In the genomic region with DNA sequence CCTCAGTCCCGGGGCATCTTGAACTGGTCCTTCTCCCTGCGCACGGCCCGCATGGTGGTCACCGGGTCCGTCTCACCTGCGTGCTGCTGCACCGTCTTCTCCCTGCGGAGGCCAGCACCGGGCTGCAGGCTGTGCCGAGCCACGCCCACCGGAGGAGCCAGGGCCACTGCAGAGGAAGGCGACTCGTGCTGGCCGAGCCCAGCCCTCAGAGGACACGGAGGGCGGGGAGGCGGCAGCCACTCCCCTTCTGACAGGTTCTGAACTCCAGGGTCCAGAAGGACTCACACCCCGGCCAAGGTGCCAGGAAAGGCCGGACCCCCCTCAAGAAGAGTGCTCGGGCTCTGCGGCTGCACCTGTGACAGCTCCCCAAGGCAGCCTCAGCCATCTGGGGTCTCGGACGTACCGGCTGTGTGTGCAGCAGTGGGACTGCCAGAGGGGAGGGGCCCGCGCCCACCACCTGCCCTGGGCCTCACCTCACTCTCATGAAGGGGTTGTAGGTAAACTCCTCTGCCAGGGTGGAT, we compare ENCODE assay signal across 16 cellular contexts. TPM values are rescaled to one million over a fixed set of nuclear protein-coding genes. Genes with fewer than 3 reads are reported as not detected.
DNase-seq lines count a peak whose midpoint lies in the region; ATAC-seq and TF ChIP-seq lines count a peak whose summit lies in the region.
"Had no signal": no experiment of that assay in that cellular context is flagged by ENCODE, and none has a peak within 500 bp of the region (broad histone marks: within the 10 kb centered on the region; RNA-seq: fewer than 3 reads in every experiment).

No MANE protein-coding gene starts in this region.

- H3K4me1 ChIP-seq in aorta (ENCODE audit: control insufficient read depth in 1 of 2, insufficient read depth in 2 of 2, low read length in 2 of 2) = no peaks in the 10 kb centered on the region
- H3K4me1 ChIP-seq: psoas muscle had no signal

- TF ChIP-seq CTCF in natural killer cell (IDR thresholded peaks at IDR 0.05) = no peak

- no peak overlapping the region for H3K27ac Mint-ChIP-seq in natural killer cell treated with Interleukin-12 subunit alpha and Interleukin-12 subunit beta and Interleukin-15 and Interleukin-18, amount 100 ng/mL, for 72 hours
- H3K27ac Mint-ChIP-seq in natural killer cell = no peak overlapping the region
- H3K27ac Mint-ChIP-seq: activated T-helper 2 cell treated with anti-CD3 and anti-CD28 coated beads, Interferon-gamma antibody, Interleukin-2, Interleukin-4, amounts not matched to agents 10 μg/mL and 5 μg/mL and 100 μg/mL, durations not matched to agents 14 hours and 24 hours and 36 hours; effector memory CD8-positive, alpha-beta T cell had no signal

- no peak overlapping the region for H3K4me3 ChIP-seq in aorta (ENCODE audit: low read length in 2 of 2)
- H3K4me3 ChIP-seq: A549, psoas muscle had no signal

- intact Hi-C loops in natural killer cell (cut with micrococcal nuclease) (no loop called here), aorta (cut with DNase I) (no loop called here)

- no peaks in the 10 kb centered on the region for H3K27me3 ChIP-seq in aorta (ENCODE audit: control insufficient read depth in 1 of 2, insufficient read depth in 2 of 2, low read length in 1 of 2)

- DNase-seq in natural killer cell treated with Interleukin-12 subunit alpha and Interleukin-12 subunit beta and Interleukin-15 and Interleukin-18, amount 100 ng/mL, for 72 hours (ENCODE audit: low spot score) = peak; percentile 62
- DNase-seq in natural killer cell = no peak
- DNase-seq in aorta = peak in 1 of 2 donors; percentile 58
- no peak for DNase-seq in hypothalamus (lab: John Stamatoyannopoulos, UW)
- DNase-seq: central memory CD4-positive, alpha-beta T cell; DMS53; effector memory CD8-positive, alpha-beta T cell; MV-4-11; NCI-H2029 treated with DMSO at 0.1 percent for 48 hours; NCI-H510A; stimulated activated naive CD4-positive, alpha-beta T cell treated with Interleukin-2 at 50 U/mL for 16 hours had no signal

- 62 to 76% methylated on average over 28 of the region's 28 CpGs for WGBS in aorta, 2 donors

- no peaks in the 10 kb centered on the region for H3K36me3 Mint-ChIP-seq in natural killer cell treated with Interleukin-12 subunit alpha and Interleukin-12 subunit beta and Interleukin-15 and Interleukin-18, amount 100 ng/mL, for 72 hours
- no peaks in the 10 kb centered on the region for H3K36me3 Mint-ChIP-seq in natural killer cell

- H3K9me3 ChIP-seq in aorta (ENCODE audit: control insufficient read depth, low read length) = no peaks in the 10 kb centered on the region
- H3K9me3 ChIP-seq: A549, psoas muscle had no signal

- H3K27me3 Mint-ChIP-seq in natural killer cell treated with Interleukin-12 subunit alpha and Interleukin-12 subunit beta and Interleukin-15 and Interleukin-18, amount 100 ng/mL, for 72 hours = no peaks in the 10 kb centered on the region
- H3K27me3 Mint-ChIP-seq in natural killer cell (ENCODE audit: low read depth in 2 of 2) = no peaks in the 10 kb centered on the region
- H3K27me3 Mint-ChIP-seq: effector memory CD8-positive, alpha-beta T cell had no signal

- no peak for ATAC-seq in natural killer cell treated with Interleukin-12 subunit alpha and Interleukin-12 subunit beta and Interleukin-15 and Interleukin-18, amount 100 ng/mL, for 72 hours
- ATAC-seq in natural killer cell (no peak), aorta (ENCODE audit: low FRiP score) (peak; percentile 46)
- ATAC-seq: effector memory CD8-positive, alpha-beta T cell; psoas muscle had no signal

- peaks cover 0 to 2% of the 10 kb centered on the region in 2 donors for H3K36me3 ChIP-seq in aorta (ENCODE audit: control insufficient read depth in 1 of 2, insufficient read depth in 2 of 2, low read length in 1 of 2)

- H3K27ac ChIP-seq in aorta (ENCODE audit: low read depth in 1 of 2, low read length in 2 of 2) = no peak overlapping the region
- H3K27ac ChIP-seq: A549, psoas muscle had no signal

- no peak overlapping the region for H3K4me3 Mint-ChIP-seq in natural killer cell treated with Interleukin-12 subunit alpha and Interleukin-12 subunit beta and Interleukin-15 and Interleukin-18, amount 100 ng/mL, for 72 hours
- H3K4me3 Mint-ChIP-seq in natural killer cell = no peak overlapping the region
- H3K4me3 Mint-ChIP-seq: effector memory CD8-positive, alpha-beta T cell had no signal

- H3K9me3 Mint-ChIP-seq in natural killer cell treated with Interleukin-12 subunit alpha and Interleukin-12 subunit beta and Interleukin-15 and Interleukin-18, amount 100 ng/mL, for 72 hours = no peaks in the 10 kb centered on the region
- no peaks in the 10 kb centered on the region for H3K9me3 Mint-ChIP-seq in natural killer cell
- H3K9me3 Mint-ChIP-seq: activated T-helper 2 cell treated with anti-CD3 and anti-CD28 coated beads, Interferon-gamma antibody, Interleukin-2, Interleukin-4, amounts not matched to agents 10 μg/mL and 5 μg/mL and 100 μg/mL, durations not matched to agents 14 hours and 24 hours and 36 hours; effector memory CD8-positive, alpha-beta T cell had no signal

- H3K4me1 Mint-ChIP-seq in natural killer cell treated with Interleukin-12 subunit alpha and Interleukin-12 subunit beta and Interleukin-15 and Interleukin-18, amount 100 ng/mL, for 72 hours (ENCODE audit: low read depth in 2 of 2) = peaks cover 0 to 5% of the 10 kb centered on the region in 2 donors
- peaks cover 7 to 8% of the 10 kb centered on the region in 2 donors for H3K4me1 Mint-ChIP-seq in natural killer cell

RNA-seq across cellular contexts. Expression of gene IGFALS, which starts 15.8 kb away (rescaled TPM):
- total RNA-seq in natural killer cell treated with Interleukin-12 subunit alpha and Interleukin-12 subunit beta and Interleukin-15 and Interleukin-18, amount 100 ng/mL, for 72 hours = under 1 TPM in 1 of 2 donors, not detected in 1; 0.12 TPM
- total RNA-seq in natural killer cell (1 to 10 TPM in 1 of 3 donors, under 1 TPM in 2; 0.47 to 1.1 (median 0.70) TPM), aorta (not detected)
- polyA plus RNA-seq in aorta = under 1 TPM in 1 of 2 donors, not detected in 1; 0.84 TPM
- total RNA-seq: activated CD8-positive, alpha-beta memory T cell treated with anti-CD3 and anti-CD28 coated beads for 36 hours; activated T-helper 2 cell treated with anti-CD3 and anti-CD28 coated beads, Interferon-gamma antibody, Interleukin-2, Interleukin-4, amounts not matched to agents 10 μg/mL and 5 μg/mL and 100 μg/mL, durations not matched to agents 14 hours and 24 hours and 36 hours; ureter had no signal

RNA-seq across cellular contexts. Expression of gene HAGH, which starts 17.3 kb away (rescaled TPM):
- total RNA-seq in natural killer cell treated with Interleukin-12 subunit alpha and Interleukin-12 subunit beta and Interleukin-15 and Interleukin-18, amount 100 ng/mL, for 72 hours = 10 to 100 TPM; 39.5 to 47.5 TPM
- total RNA-seq in natural killer cell (10 to 100 TPM; 27.8 to 38.4 (median 37.5) TPM), aorta (10 to 100 TPM; 50.2 to 52.3 TPM)
- polyA plus RNA-seq in aorta = 10 to 100 TPM; 58.9 to 79.0 TPM

RNA-seq across cellular contexts. Expression of gene FAHD1, which starts 17.7 kb away (rescaled TPM):
- total RNA-seq in natural killer cell treated with Interleukin-12 subunit alpha and Interleukin-12 subunit beta and Interleukin-15 and Interleukin-18, amount 100 ng/mL, for 72 hours = 10 to 100 TPM; 13.9 to 14.5 TPM
- total RNA-seq in natural killer cell (10 to 100 TPM in 1 of 3 donors, 1 to 10 TPM in 2; 5.3 to 10.6 (median 7.4) TPM), aorta (10 to 100 TPM in 1 of 2 donors, 1 to 10 TPM in 1; 7.4 to 11.9 TPM)
- polyA plus RNA-seq in aorta = 10 to 100 TPM; 13.1 to 42.1 TPM

RNA-seq across cellular contexts. Expression of gene NUBP2, which starts 26.6 kb away (rescaled TPM):
- 10 to 100 TPM; 47.9 to 81.8 TPM for total RNA-seq in natural killer cell treated with Interleukin-12 subunit alpha and Interleukin-12 subunit beta and Interleukin-15 and Interleukin-18, amount 100 ng/mL, for 72 hours
- total RNA-seq in natural killer cell = 10 to 100 TPM; 39.5 to 51.9 (median 49.4) TPM
- 10 to 100 TPM; 30.7 to 32.9 TPM for total RNA-seq in aorta
- polyA plus RNA-seq in aorta = 10 to 100 TPM; 55.3 to 92.4 TPM

RNA-seq across cellular contexts. Expression of gene SPSB3, which starts 27.0 kb away (rescaled TPM):
- total RNA-seq in natural killer cell treated with Interleukin-12 subunit alpha and Interleukin-12 subunit beta and Interleukin-15 and Interleukin-18, amount 100 ng/mL, for 72 hours = 10 to 100 TPM; 26.9 to 30.1 TPM
- total RNA-seq in natural killer cell (100 to 1,000 TPM; 100 to 122 (median 110) TPM), aorta (10 to 100 TPM; 33.6 to 33.7 TPM)
- polyA plus RNA-seq in aorta = 100 to 1,000 TPM in 1 of 2 donors, 10 to 100 TPM in 1; 25.8 to 322 TPM
